Comparison of ENCODE assay signal across 2 cellular contexts in the genomic region with DNA sequence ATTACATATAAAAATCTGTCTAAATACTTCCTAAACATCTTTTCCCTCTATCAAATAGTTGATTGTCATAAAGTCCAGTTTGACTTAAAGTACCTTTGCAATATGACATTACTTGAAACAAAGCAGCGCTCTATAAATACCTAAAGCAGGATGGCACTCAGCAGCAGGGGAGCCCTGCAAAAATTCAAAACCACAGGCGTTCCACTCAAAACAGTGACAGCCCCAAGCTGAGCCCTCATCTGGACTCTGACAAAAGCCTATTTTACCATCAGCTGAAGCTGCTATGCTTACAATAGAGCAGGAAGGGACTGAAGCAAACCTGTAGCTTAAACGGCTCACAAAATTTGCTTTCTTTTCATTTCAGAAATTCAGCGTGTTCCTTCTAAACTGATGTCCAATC.
TF ChIP-seq lines count a peak whose summit lies in the region.

No MANE protein-coding gene starts in this region.

TF ChIP-seq in WTC11, 78 proteins besides CTCF, POLR2A, EP300 and RAD21 (continued from another document):
- TF ChIP-seq TEAD1 (CRISPR knock-in tag; IDR thresholded peaks at IDR 0.05) (no peak), ESRRA (CRISPR knock-in tag; IDR thresholded peaks at IDR 0.05; ENCODE audit: borderline replicate concordance) (no peak), PRRX2 (CRISPR knock-in tag; IDR thresholded peaks at IDR 0.05) (no peak), ZNF317 (CRISPR knock-in tag; IDR thresholded peaks at IDR 0.05; ENCODE audit: borderline replicate concordance, low read depth) (no peak), TCF7 (CRISPR knock-in tag; IDR thresholded peaks at IDR 0.05; ENCODE audit: low read depth) (no peak)
- TF ChIP-seq, protein P1, sequence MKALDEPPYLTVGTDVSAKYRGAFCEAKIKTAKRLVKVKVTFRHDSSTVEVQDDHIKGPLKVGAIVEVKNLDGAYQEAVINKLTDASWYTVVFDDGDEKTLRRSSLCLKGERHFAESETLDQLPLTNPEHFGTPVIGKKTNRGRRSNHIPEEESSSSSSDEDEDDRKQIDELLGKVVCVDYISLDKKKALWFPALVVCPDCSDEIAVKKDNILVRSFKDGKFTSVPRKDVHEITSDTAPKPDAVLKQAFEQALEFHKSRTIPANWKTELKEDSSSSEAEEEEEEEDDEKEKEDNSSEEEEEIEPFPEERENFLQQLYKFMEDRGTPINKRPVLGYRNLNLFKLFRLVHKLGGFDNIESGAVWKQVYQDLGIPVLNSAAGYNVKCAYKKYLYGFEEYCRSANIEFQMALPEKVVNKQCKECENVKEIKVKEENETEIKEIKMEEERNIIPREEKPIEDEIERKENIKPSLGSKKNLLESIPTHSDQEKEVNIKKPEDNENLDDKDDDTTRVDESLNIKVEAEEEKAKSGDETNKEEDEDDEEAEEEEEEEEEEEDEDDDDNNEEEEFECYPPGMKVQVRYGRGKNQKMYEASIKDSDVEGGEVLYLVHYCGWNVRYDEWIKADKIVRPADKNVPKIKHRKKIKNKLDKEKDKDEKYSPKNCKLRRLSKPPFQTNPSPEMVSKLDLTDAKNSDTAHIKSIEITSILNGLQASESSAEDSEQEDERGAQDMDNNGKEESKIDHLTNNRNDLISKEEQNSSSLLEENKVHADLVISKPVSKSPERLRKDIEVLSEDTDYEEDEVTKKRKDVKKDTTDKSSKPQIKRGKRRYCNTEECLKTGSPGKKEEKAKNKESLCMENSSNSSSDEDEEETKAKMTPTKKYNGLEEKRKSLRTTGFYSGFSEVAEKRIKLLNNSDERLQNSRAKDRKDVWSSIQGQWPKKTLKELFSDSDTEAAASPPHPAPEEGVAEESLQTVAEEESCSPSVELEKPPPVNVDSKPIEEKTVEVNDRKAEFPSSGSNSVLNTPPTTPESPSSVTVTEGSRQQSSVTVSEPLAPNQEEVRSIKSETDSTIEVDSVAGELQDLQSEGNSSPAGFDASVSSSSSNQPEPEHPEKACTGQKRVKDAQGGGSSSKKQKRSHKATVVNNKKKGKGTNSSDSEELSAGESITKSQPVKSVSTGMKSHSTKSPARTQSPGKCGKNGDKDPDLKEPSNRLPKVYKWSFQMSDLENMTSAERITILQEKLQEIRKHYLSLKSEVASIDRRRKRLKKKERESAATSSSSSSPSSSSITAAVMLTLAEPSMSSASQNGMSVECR (CRISPR knock-in tag; IDR thresholded peaks at IDR 0.05; ENCODE audit: borderline replicate concordance), result no peak
- TF ChIP-seq, protein P2, sequence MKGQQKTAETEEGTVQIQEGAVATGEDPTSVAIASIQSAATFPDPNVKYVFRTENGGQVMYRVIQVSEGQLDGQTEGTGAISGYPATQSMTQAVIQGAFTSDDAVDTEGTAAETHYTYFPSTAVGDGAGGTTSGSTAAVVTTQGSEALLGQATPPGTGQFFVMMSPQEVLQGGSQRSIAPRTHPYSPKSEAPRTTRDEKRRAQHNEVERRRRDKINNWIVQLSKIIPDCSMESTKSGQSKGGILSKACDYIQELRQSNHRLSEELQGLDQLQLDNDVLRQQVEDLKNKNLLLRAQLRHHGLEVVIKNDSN (CRISPR knock-in tag; IDR thresholded peaks at IDR 0.05), result no peak

TF ChIP-seq in SK-N-SH treated with all-trans-retinoic acid at 6 μM for 48 hours, 23 proteins besides CTCF, POLR2A, EP300 and RAD21 (continued from another document):
- TF ChIP-seq, protein P3, sequence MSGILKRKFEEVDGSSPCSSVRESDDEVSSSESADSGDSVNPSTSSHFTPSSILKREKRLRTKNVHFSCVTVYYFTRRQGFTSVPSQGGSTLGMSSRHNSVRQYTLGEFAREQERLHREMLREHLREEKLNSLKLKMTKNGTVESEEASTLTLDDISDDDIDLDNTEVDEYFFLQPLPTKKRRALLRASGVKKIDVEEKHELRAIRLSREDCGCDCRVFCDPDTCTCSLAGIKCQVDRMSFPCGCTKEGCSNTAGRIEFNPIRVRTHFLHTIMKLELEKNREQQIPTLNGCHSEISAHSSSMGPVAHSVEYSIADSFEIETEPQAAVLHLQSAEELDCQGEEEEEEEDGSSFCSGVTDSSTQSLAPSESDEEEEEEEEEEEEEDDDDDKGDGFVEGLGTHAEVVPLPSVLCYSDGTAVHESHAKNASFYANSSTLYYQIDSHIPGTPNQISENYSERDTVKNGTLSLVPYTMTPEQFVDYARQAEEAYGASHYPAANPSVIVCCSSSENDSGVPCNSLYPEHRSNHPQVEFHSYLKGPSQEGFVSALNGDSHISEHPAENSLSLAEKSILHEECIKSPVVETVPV (CRISPR knock-in tag; IDR thresholded peaks at IDR 0.05), result no peak
- TF ChIP-seq OSR1 (CRISPR knock-in tag; IDR thresholded peaks at IDR 0.05) (no peak), ISL1 (CRISPR knock-in tag; IDR thresholded peaks at IDR 0.05) (no peak), TCF4 (CRISPR knock-in tag; IDR thresholded peaks at IDR 0.05; ENCODE audit: borderline replicate concordance) (no peak), ZC3H10 (CRISPR knock-in tag; IDR thresholded peaks at IDR 0.05) (no peak), ARNTL (CRISPR knock-in tag; IDR thresholded peaks at IDR 0.05; ENCODE audit: borderline replicate concordance, low read depth) (no peak), ZFP3 (CRISPR knock-in tag; IDR thresholded peaks at IDR 0.05) (no peak)
- TF ChIP-seq, protein P4, sequence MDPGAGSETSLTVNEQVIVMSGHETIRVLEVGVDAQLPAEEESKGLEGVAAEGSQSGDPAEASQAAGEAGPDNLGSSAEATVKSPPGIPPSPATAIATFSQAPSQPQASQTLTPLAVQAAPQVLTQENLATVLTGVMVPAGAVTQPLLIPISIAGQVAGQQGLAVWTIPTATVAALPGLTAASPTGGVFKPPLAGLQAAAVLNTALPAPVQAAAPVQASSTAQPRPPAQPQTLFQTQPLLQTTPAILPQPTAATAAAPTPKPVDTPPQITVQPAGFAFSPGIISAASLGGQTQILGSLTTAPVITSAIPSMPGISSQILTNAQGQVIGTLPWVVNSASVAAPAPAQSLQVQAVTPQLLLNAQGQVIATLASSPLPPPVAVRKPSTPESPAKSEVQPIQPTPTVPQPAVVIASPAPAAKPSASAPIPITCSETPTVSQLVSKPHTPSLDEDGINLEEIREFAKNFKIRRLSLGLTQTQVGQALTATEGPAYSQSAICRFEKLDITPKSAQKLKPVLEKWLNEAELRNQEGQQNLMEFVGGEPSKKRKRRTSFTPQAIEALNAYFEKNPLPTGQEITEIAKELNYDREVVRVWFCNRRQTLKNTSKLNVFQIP (CRISPR knock-in tag; IDR thresholded peaks at IDR 0.05; ENCODE audit: borderline replicate concordance, low read depth), result no peak
